ENCODE assay signal across 24 cellular contexts in the genomic region with DNA sequence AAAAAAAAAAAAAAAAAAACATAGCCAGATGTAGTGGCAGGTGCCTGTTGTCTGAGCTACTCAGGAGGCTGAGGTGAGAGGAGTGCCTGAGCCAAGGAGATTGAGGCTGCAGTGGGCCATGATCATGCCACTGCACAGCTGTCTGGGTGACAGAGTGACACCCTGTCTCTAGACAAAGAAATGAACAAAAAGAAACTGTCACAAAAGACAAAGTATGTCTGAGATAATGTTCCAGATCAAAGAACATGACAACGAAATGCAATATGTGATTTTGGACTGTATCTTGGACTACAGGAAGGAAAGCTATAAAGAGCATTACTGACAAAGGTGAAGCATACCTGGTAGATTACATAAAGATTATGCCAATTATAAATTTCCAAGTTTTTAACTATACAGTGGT.
A peak's percentile ranks its signal among the peaks of the same experiment; 100 is the strongest.
DNase-seq lines count a peak whose midpoint lies in the region; TF ChIP-seq lines count a peak whose summit lies in the region.
"Had no signal": no experiment of that assay in that cellular context is flagged by ENCODE, and none has a peak within 500 bp of the region (broad histone marks: within the 10 kb centered on the region; RNA-seq: fewer than 3 reads in every experiment).

No MANE protein-coding gene starts in this region.

- H3K4me1 ChIP-seq in OCI-LY7 (ENCODE audit: insufficient read depth, low read length, poor library complexity, severe bottlenecking), result no peaks in the 10 kb centered on the region
- H3K4me1 ChIP-seq: BE2C, BLaER1 had no signal

- H3K27me3 Mint-ChIP-seq in mesothelial cell of epicardium (ENCODE audit: low read depth), result no peaks in the 10 kb centered on the region
- H3K27me3 Mint-ChIP-seq: CD4-positive, alpha-beta memory T cell; CD4-positive, CD25-positive, alpha-beta regulatory T cell; CD8-positive, alpha-beta memory T cell had no signal

- DNase-seq in NCI-H2171 (lab: John Stamatoyannopoulos, UW), result peak; percentile 11
- DNase-seq in NCI-H2171 treated with DMSO at 0.1 percent for 48 hours (lab: John Stamatoyannopoulos, UW), result peak; percentile 67
- no peak for DNase-seq in mesothelial cell of epicardium (ENCODE audit: low spot score in 2 of 2, unreplicated experiment in 2 of 2)
- no peak for DNase-seq in OCI-LY7 (ENCODE audit: low spot score)
- DNase-seq in NCI-H1092 (lab: John Stamatoyannopoulos, UW), result no peak
- no peak for DNase-seq in Kasumi-1 (lab: John Stamatoyannopoulos, UW)
- DNase-seq: 8988T; ACHN; BE2C; C1 segment of cervical spinal cord; CD4-positive, alpha-beta memory T cell; CD4-positive, CD25-positive, alpha-beta regulatory T cell; CD8-positive, alpha-beta memory T cell; COR-L47; DMS 273 treated with DMSO at 0.1 percent for 48 hours; DMS153; DMS53; DMS79; DND-41; EL; GDM1 had no signal

- peaks cover 30% of the 10 kb centered on the region for H3K9me3 Mint-ChIP-seq in mesothelial cell of epicardium

- no peak for TF ChIP-seq CTCF in mesothelial cell of epicardium (IDR thresholded peaks at IDR 0.05; ENCODE audit: unreplicated experiment)
- no peak for TF ChIP-seq CTCF in OCI-LY7 (conservative IDR thresholded peaks at IDR 0.05; ENCODE audit: low read length)

- peaks cover 17% of the 10 kb centered on the region for H3K4me1 Mint-ChIP-seq in mesothelial cell of epicardium
- H3K4me1 Mint-ChIP-seq: CD14-positive monocyte; CD4-positive, alpha-beta memory T cell; CD4-positive, CD25-positive, alpha-beta regulatory T cell; CD8-positive, alpha-beta memory T cell had no signal

- intact Hi-C loops in OCI-LY7 (cut with micrococcal nuclease; ENCODE audit: unreplicated experiment), result no loop called here

- no peak overlapping the region for H2AFZ ChIP-seq in OCI-LY7 (ENCODE audit: low read length)

- H3K36me3 Mint-ChIP-seq in mesothelial cell of epicardium, result peaks cover 4% of the 10 kb centered on the region
- H3K36me3 Mint-ChIP-seq: CD14-positive monocyte; CD4-positive, alpha-beta memory T cell; CD4-positive, CD25-positive, alpha-beta regulatory T cell; CD8-positive, alpha-beta memory T cell had no signal

- no peaks in the 10 kb centered on the region for H3K9me2 ChIP-seq in OCI-LY7 (ENCODE audit: insufficient read depth, low read length)

- POLR2A ChIA-PET in OCI-LY7 (lab: Charles Lee), result no interaction called here

- H4K20me1 ChIP-seq in OCI-LY7 (ENCODE audit: insufficient read depth, low read length), result no peaks in the 10 kb centered on the region
- H4K20me1 ChIP-seq: BLaER1 had no signal

- CTCF ChIA-PET in OCI-LY7 (lab: Charles Lee; ENCODE audit: unreplicated experiment), result no interaction called here

- peak overlapping the region; percentile 13 for H3K27ac Mint-ChIP-seq in mesothelial cell of epicardium
- H3K27ac Mint-ChIP-seq: CD14-positive monocyte; CD4-positive, alpha-beta memory T cell; CD4-positive, CD25-positive, alpha-beta regulatory T cell; CD8-positive, alpha-beta memory T cell had no signal

- no TSS peak for BruUV-seq in OCI-LY7 (replicated peaks; lab: Mats Ljungman, UMichigan)

- no peaks in the 10 kb centered on the region for H3K79me2 ChIP-seq in OCI-LY7 (ENCODE audit: insufficient read depth, low read depth, low read length)

- H3K4me3 ChIP-seq in OCI-LY7 (ENCODE audit: low read depth, low read length, poor library complexity, severe bottlenecking), result no peak overlapping the region
- H3K4me3 ChIP-seq: BLaER1, GM12878 had no signal

- H3K4me3 Mint-ChIP-seq in mesothelial cell of epicardium, result no peak overlapping the region
- H3K4me3 Mint-ChIP-seq: CD14-positive monocyte; CD4-positive, alpha-beta memory T cell; CD4-positive, CD25-positive, alpha-beta regulatory T cell; CD8-positive, alpha-beta memory T cell had no signal

- H3K9me3 ChIP-seq in OCI-LY7 (ENCODE audit: low read length), result no peaks in the 10 kb centered on the region
- H3K9me3 ChIP-seq: BE2C, BLaER1 had no signal

- no peaks in the 10 kb centered on the region for H3K36me3 ChIP-seq in OCI-LY7 (ENCODE audit: insufficient read depth, low read length)
- H3K36me3 ChIP-seq: BE2C, BLaER1 had no signal

- no peak overlapping the region for H3K27ac ChIP-seq in OCI-LY7 (ENCODE audit: low read depth, low read length, poor library complexity, severe bottlenecking)
- H3K27ac ChIP-seq: BLaER1 had no signal

- H3K4me2 ChIP-seq in OCI-LY7 (ENCODE audit: low read length), result no peak overlapping the region
- H3K4me2 ChIP-seq: BLaER1 had no signal

Comparison
In these comparisons a context has a peak if more than half of its experiments do, and no peak if none do; other contexts are left out.
1. DNase-seq: peak in NCI-H2171 (single experiment) and NCI-H2171 treated with DMSO at 0.1 percent for 48 hours (single experiment); none in mesothelial cell of epicardium (0 of 2), OCI-LY7 (single experiment), NCI-H1092 (single experiment) and Kasumi-1 (0 of 2).